In genomic region chr7:22256702-22257101, GRCh38 we compare ENCODE assay signal across 15 cellular contexts.
A peak's percentile ranks its signal among the peaks of the same experiment; 100 is the strongest.
DNase-seq lines count a peak whose midpoint lies in the region; ATAC-seq and TF ChIP-seq lines count a peak whose summit lies in the region.
"Had no signal": no experiment of that assay in that cellular context is flagged by ENCODE, and none has a peak within 500 bp of the region (broad histone marks: within the 10 kb centered on the region; RNA-seq: fewer than 3 reads in every experiment).

No MANE protein-coding gene starts in this region.

- no peaks in the 10 kb centered on the region for H3K27me3 ChIP-seq in dorsolateral prefrontal cortex
- no peaks in the 10 kb centered on the region for H3K27me3 ChIP-seq in psoas muscle (ENCODE audit: insufficient read depth in 3 of 3, low read length in 2 of 3)
- no peaks in the 10 kb centered on the region for H3K27me3 ChIP-seq in colonic mucosa
- H3K27me3 ChIP-seq: left lung had no signal

- no TSS peak for BruUV-seq in Calu3 (replicated peaks; lab: Mats Ljungman, UMichigan)

- no peaks in the 10 kb centered on the region for H3K9me3 ChIP-seq in psoas muscle
- H3K9me3 ChIP-seq in colonic mucosa = no peaks in the 10 kb centered on the region
- H3K9me3 ChIP-seq: left lung had no signal

- H3K4me1 Mint-ChIP-seq in Calu3 (ENCODE audit: low read depth, unreplicated experiment) = peaks cover 21% of the 10 kb centered on the region

- H3K27me3 Mint-ChIP-seq in Calu3 (ENCODE audit: unreplicated experiment) = no peaks in the 10 kb centered on the region

- DNase-seq in NCI-H69 (lab: John Stamatoyannopoulos, UW) = peak; percentile 90
- DNase-seq in dorsolateral prefrontal cortex = no peak
- DNase-seq in psoas muscle = no peak
- DNase-seq in Calu3 = no peak
- DNase-seq in colonic mucosa = no peak
- DNase-seq: central memory CD4-positive, alpha-beta T cell; DMS53; left lung; NCI-H1436 treated with DMSO at 0.1 percent for 48 hours; NCI-H446 treated with DMSO at 0.1 percent for 48 hours; small intestine; stimulated activated CD4-positive, alpha-beta T cell treated with anti-CD3 and anti-CD28 coated beads, Interleukin-4, amount 100 ng/mL, for 4 hours had no signal

- H3K9me3 Mint-ChIP-seq in Calu3 (ENCODE audit: low read depth, unreplicated experiment) = no peaks in the 10 kb centered on the region

- TF ChIP-seq CTCF in GM12872 (IDR thresholded peaks at IDR 0.05; ENCODE audit: insufficient read depth, low read depth, low read length) (peak; percentile 6; the same call in 1 of the 3 replicates), dorsolateral prefrontal cortex (IDR thresholded peaks at IDR 0.05 in 54 of 56, conservative IDR thresholded peaks at IDR 0.05 in 2 of 56; ENCODE audit: low read depth in 1 of 56, partially characterized antibody in 56 of 56) (peak in 55 of 56 donors; percentile 8 to 76 (median 53)), psoas muscle (IDR thresholded peaks at IDR 0.05) (peak; percentile 6), Calu3 (IDR thresholded peaks at IDR 0.05; ENCODE audit: unreplicated experiment) (no peak), colonic mucosa (IDR thresholded peaks at IDR 0.05) (no peak)

- H3K27ac Mint-ChIP-seq in Calu3 (ENCODE audit: unreplicated experiment) = no peak overlapping the region

- CTCF ChIA-PET in Calu3 (lab: Charles Lee) = interaction anchor here (0.8 to 1.3 kb wide), 2 partner anchors 84 to 147 kb away, joined by 3 to 4 read pairs; no protein-coding TSS in a partner anchor

- intact Hi-C loops in dorsolateral prefrontal cortex (cut with DNase I) (loop anchor here (5.0 kb wide), 2 partner anchors 36 to 144 kb away; no protein-coding TSS in a partner anchor), psoas muscle (cut with DNase I) (no loop called here), Calu3 (cut with micrococcal nuclease; ENCODE audit: unreplicated experiment) (no loop called here), colonic mucosa (cut with DNase I) (no loop called here)

- peak overlapping the region in 55 of 59 donors; percentile 15 to 97 (median 80) for H3K27ac ChIP-seq in dorsolateral prefrontal cortex
- H3K27ac ChIP-seq in psoas muscle = no peak overlapping the region
- H3K27ac ChIP-seq in colonic mucosa = no peak overlapping the region

- H3K4me1 ChIP-seq in psoas muscle (no peaks in the 10 kb centered on the region), colonic mucosa (no peaks in the 10 kb centered on the region)
- H3K4me1 ChIP-seq: left lung had no signal

- no peak overlapping the region for H3K9ac ChIP-seq in colonic mucosa (ENCODE audit: low read depth in 2 of 2, low read length in 2 of 2)

- peaks cover 30% of the 10 kb centered on the region for H3K36me3 Mint-ChIP-seq in Calu3 (ENCODE audit: insufficient read depth, unreplicated experiment)

- ATAC-seq in psoas muscle (no peak), GM19397 (IDR thresholded peaks at IDR 0.05; ENCODE audit: unreplicated experiment) (no peak)
- ATAC-seq: activated CD4-positive, CD25-positive, alpha-beta regulatory T cell treated with anti-CD3 and anti-CD28 coated beads, Interleukin-2, amount 50 U/mL, for 24 hours had no signal

- 58 to 66% (median 61%) methylated on average over 2 of the region's 2 CpGs for WGBS in psoas muscle, 3 donors

- no peak overlapping the region for H3K4me3 Mint-ChIP-seq in Calu3 (ENCODE audit: low read depth, unreplicated experiment)

- H3K36me3 ChIP-seq in psoas muscle (ENCODE audit: insufficient read depth in 1 of 2, low read depth in 1 of 2) = no peaks in the 10 kb centered on the region
- H3K36me3 ChIP-seq in colonic mucosa = no peaks in the 10 kb centered on the region
- H3K36me3 ChIP-seq: left lung had no signal

- H3K4me3 ChIP-seq in dorsolateral prefrontal cortex = peak overlapping the region in 10 of 59 donors; percentile 5 to 41 (median 16)
- H3K4me3 ChIP-seq in psoas muscle = no peak overlapping the region
- no peak overlapping the region for H3K4me3 ChIP-seq in colonic mucosa
- H3K4me3 ChIP-seq: left lung had no signal

Comparison
In these comparisons a context has a peak if more than half of its experiments do, and no peak if none do; other contexts are left out.
1. CTCF ChIP-seq: peak in GM12872 (single experiment), dorsolateral prefrontal cortex (55 of 56) and psoas muscle (single experiment); none in Calu3 (single experiment) and colonic mucosa (single experiment).
2. H3K27ac ChIP-seq: peak in dorsolateral prefrontal cortex (55 of 59); none in psoas muscle (single experiment) and colonic mucosa (single experiment).
3. intact Hi-C loops: an anchor here in dorsolateral prefrontal cortex (5.0 kb wide); none called in psoas muscle, Calu3 and colonic mucosa.